1 cellular context compared by ENCODE assay signal in the genomic region with DNA sequence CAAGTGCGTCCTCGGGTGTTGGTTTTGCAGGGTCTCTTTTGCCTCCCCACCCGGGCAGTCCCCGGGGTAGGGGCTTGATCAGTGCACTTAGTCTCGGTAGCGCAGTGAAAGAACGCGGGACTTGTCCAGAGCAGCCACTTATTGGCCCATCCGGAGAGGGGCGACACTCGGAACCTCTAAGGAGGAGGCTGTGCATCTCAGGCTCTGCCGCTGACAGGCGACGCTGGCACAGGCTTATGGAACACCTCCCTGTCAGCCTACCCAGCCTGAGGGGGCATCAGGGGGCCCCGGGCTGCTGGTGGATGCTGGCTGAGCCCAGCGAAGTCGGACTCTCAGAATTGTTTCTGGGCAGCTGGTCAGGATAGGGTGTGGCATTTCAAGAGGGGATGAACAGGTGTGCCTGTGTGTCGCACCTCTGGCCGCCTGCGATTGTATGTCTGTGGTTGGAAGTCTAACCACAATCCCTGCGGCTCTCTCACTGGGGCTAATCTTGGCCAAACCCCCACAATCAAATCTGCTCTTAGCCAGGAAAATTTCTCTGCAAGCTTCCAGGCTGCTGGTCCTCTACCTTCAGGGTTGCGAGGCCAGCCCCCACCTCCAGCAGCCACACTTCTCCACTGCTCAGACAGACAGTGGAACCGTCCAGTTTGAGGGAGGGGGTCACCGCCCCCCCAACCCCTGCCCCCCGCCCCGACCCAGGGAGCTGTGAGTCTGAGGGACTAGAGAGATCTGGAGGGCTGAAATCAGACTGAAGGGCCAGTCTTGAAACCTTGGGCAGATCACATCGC.
TF ChIP-seq lines count a peak whose summit lies in the region.

No MANE protein-coding gene starts in this region.

TF ChIP-seq in IMR-90, 13 proteins besides CTCF, POLR2A, EP300 and RAD21:
- TF ChIP-seq, protein P1, sequence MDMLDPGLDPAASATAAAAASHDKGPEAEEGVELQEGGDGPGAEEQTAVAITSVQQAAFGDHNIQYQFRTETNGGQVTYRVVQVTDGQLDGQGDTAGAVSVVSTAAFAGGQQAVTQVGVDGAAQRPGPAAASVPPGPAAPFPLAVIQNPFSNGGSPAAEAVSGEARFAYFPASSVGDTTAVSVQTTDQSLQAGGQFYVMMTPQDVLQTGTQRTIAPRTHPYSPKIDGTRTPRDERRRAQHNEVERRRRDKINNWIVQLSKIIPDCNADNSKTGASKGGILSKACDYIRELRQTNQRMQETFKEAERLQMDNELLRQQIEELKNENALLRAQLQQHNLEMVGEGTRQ (IDR thresholded peaks at IDR 0.05; ENCODE audit: low read depth, low read length), result no peak
- TF ChIP-seq CEBPB (IDR thresholded peaks at IDR 0.05; ENCODE audit: low read depth, low read length), result no peak
- no peak for TF ChIP-seq BHLHE40 (IDR thresholded peaks at IDR 0.05; ENCODE audit: low read depth, low read length)
- no peak for TF ChIP-seq CHD1 (IDR thresholded peaks at IDR 0.05; ENCODE audit: low read depth, low read length)
- TF ChIP-seq MAFK (IDR thresholded peaks at IDR 0.05; ENCODE audit: low read depth, low read length), result no peak
